In the genomic region with DNA sequence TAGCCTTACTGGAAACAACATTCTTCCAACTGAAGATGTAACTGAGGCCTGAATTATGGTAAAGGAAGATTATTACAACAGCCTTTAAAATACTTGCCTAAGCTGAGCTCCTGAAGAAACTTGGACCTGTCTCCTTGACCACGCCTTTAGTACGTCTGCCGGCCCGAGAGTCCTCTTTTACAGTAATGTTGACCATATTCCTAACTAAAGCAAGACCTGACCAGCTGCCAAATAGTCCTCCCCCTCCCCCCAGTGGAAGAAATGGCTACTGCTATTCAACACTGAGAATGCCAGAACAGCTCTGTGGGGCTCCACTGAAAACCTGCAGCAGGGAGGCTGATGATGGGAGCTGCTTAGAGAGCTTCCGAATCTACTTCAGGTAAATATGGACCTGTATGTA, we compare ENCODE assay signal across 12 cellular contexts. TPM values are rescaled to one million over a fixed set of nuclear protein-coding genes. Genes with fewer than 3 reads are reported as not detected.
A peak's percentile ranks its signal among the peaks of the same experiment; 100 is the strongest.
DNase-seq lines count a peak whose midpoint lies in the region; ATAC-seq and TF ChIP-seq lines count a peak whose summit lies in the region.
"Had no signal": no experiment of that assay in that cellular context is flagged by ENCODE, and none has a peak within 500 bp of the region (broad histone marks: within the 10 kb centered on the region; RNA-seq: fewer than 3 reads in every experiment).

No MANE protein-coding gene starts in this region.

- no peaks in the 10 kb centered on the region for H3K9me3 Mint-ChIP-seq in CD14-positive monocyte

- intact Hi-C loops in CD14-positive monocyte (cut with micrococcal nuclease), result no loop called here

- H3K4me1 Mint-ChIP-seq in CD14-positive monocyte, result no peaks in the 10 kb centered on the region

- peak; percentile 50 for DNase-seq in ELF-1 (ENCODE audit: low read depth, low spot score)
- DNase-seq in amniotic epithelial cell (ENCODE audit: low read depth), result peak; percentile 51
- peak; percentile 50 for DNase-seq in iris pigment epithelial cell (ENCODE audit: low read depth)
- DNase-seq in CD14-positive monocyte (ENCODE audit: low spot score), result no peak
- DNase-seq in NCI-H2196 treated with DMSO at 0.1 percent for 48 hours (lab: John Stamatoyannopoulos, UW; ENCODE audit: unreplicated experiment), result no peak
- DNase-seq in anterior cingulate cortex (lab: John Stamatoyannopoulos, UW), result no peak
- DNase-seq: activated CD4-positive, alpha-beta T cell treated with anti-CD3 and anti-CD28 coated beads for 36 hours; left ventricle myocardium superior had no signal

- H3K27me3 Mint-ChIP-seq in CD14-positive monocyte (ENCODE audit: low read depth in 3 of 3), result peaks cover 1 to 3% (median 2%) of the 10 kb centered on the region in 3 donors
- H3K27me3 Mint-ChIP-seq: activated CD4-positive, alpha-beta T cell treated with anti-CD3 and anti-CD28 coated beads for 36 hours had no signal

- H3K27ac Mint-ChIP-seq in CD14-positive monocyte, result no peak overlapping the region

- peak; percentile 19; the same call in 1 of the 2 replicates for TF ChIP-seq CTCF in 22Rv1 (IDR thresholded peaks at IDR 0.05)
- TF ChIP-seq CTCF in CD14-positive monocyte (IDR thresholded peaks at IDR 0.05), result no peak

- no peak for ATAC-seq in GM19463 (IDR thresholded peaks at IDR 0.05; ENCODE audit: unreplicated experiment)
- ATAC-seq: activated CD4-positive, alpha-beta T cell treated with anti-CD3 and anti-CD28 coated beads for 36 hours; left ventricle myocardium superior had no signal

- no peaks in the 10 kb centered on the region for H3K36me3 Mint-ChIP-seq in CD14-positive monocyte

- H3K4me3 Mint-ChIP-seq in CD14-positive monocyte, result no peak overlapping the region
- H3K4me3 Mint-ChIP-seq: activated CD4-positive, alpha-beta T cell treated with anti-CD3 and anti-CD28 coated beads for 36 hours had no signal

- H3K27ac ChIP-seq in 22Rv1, result no peak overlapping the region
- H3K27ac ChIP-seq: ascending aorta, C4-2B had no signal

RNA-seq across cellular contexts. Expression of gene FOXJ1, which starts 12.6 kb away (rescaled TPM):
- not detected for polyA plus RNA-seq in CD14-positive monocyte

RNA-seq across cellular contexts. Expression of gene EXOC7, which starts 50.1 kb away (rescaled TPM):
- 10 to 100 TPM; 30.7 to 42.4 TPM for polyA plus RNA-seq in CD14-positive monocyte

Comparison
In these comparisons a context has a peak if more than half of its experiments do, and no peak if none do; other contexts are left out.
1. DNase-seq: peak in ELF-1 (single experiment), amniotic epithelial cell (single experiment) and iris pigment epithelial cell (single experiment); none in CD14-positive monocyte (single experiment), NCI-H2196 treated with DMSO at 0.1 percent for 48 hours (single experiment) and anterior cingulate cortex (0 of 58).